Comparison of ENCODE assay signal across 19 cellular contexts in genomic region chr21:24824209-24824608, GRCh38.
"Had no signal": no experiment of that assay in that cellular context is flagged by ENCODE, and none has a peak within 500 bp of the region (broad histone marks: within the 10 kb centered on the region; RNA-seq: fewer than 3 reads in every experiment).

No MANE protein-coding gene starts in this region.

- ATAC-seq: activated naive CD4-positive, alpha-beta T cell treated with anti-CD3 and anti-CD28 coated beads, Interleukin-2, amount 50 U/mL, for 72 hours; activated naive CD8-positive, alpha-beta T cell treated with anti-CD3 and anti-CD28 coated beads, Interleukin-2, amount 50 U/mL, for 24 hours; activated T-cell treated with anti-CD3 and anti-CD28 coated beads, Interleukin-2, amount 50 U/mL, for 4 hours; body of pancreas; T-cell had no signal

- DNase-seq: activated CD4-positive, alpha-beta memory T cell treated with anti-CD3 and anti-CD28 coated beads for 36 hours; activated CD4-positive, alpha-beta T cell treated with anti-CD3 and anti-CD28 coated beads, Interleukin-2, amount 10 ng/mL, durations not matched to agents 7 days and 5 days; activated CD4-positive, CD25-positive, alpha-beta regulatory T cell; activated CD8-positive, alpha-beta memory T cell treated with anti-CD3 and anti-CD28 coated beads for 24 hours; activated effector memory CD4-positive, alpha-beta T cell treated with anti-CD3 and anti-CD28 coated beads, Interleukin-2, amount 50 U/mL, for 16 hours; activated naive CD4-positive, alpha-beta T cell treated with Interleukin-2 at 50 U/mL for 16 hours; activated naive CD8-positive, alpha-beta T cell treated with anti-CD3 and anti-CD28 coated beads, Interleukin-2, amount 50 U/mL, for 24 hours; activated T-cell treated with anti-CD3 and anti-CD28 coated beads, Interleukin-2, amount 50 U/mL, for 4 hours; amniotic stem cell; body of pancreas; central memory CD4-positive, alpha-beta T cell; MV-4-11; NCI-H1092 treated with DMSO at 0.1 percent for 48 hours; NCI-H187; NCI-H2081 treated with DMSO at 0.1 percent for 48 hours; NCI-H226; SIG-M5; T-cell had no signal
